ENCODE assay signal across 8 cellular contexts in the genomic region with DNA sequence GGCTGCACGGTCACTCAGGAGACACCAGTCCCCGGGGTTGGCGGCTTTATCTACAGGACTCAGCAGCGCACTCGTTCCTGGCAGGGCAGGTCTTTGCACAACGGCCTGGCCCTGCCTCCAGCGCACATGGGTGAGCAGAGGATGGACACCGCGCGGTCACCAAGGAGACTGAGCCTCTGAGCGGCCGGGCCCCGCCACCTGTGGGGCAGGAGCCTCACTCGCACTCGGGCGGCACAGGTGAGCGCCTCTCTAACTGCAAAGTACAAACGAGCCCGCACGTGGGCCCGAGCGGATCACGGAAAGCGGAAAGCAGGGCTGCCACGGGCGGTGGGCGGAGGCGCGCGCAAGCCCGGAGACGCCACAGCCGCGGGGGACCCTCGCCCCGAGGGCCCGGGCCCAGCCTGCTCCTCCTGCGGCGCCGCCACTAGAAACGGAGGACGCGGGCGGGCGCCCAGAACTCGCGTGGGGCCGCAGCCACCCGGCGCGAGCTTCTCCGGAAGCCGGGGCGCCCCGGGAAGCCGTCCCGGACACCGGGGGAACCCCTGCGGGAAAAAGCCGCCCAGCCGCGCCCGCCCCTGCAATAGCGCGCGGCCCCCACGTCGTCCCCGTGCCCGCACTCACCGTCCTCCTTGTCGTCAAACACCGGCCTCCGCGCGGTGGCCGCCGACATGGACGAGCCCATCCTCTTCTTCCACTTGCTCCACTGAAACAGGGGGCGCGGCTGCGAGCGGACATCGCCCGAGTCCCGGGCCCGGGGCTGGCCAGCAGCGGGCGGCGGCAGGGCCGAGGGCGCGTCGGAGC. TPM values are rescaled to one million over a fixed set of nuclear protein-coding genes. Genes with fewer than 3 reads are reported as not detected.
DNase-seq lines count a peak whose midpoint lies in the region; ATAC-seq and TF ChIP-seq lines count a peak whose summit lies in the region.

No MANE protein-coding gene starts in this region.

- no peak for TF ChIP-seq CTCF in brain (conservative IDR thresholded peaks at IDR 0.05)
- no peak for TF ChIP-seq CTCF in kidney epithelial cell (IDR thresholded peaks at IDR 0.05; ENCODE audit: insufficient read depth, low read length, poor library complexity, severe bottlenecking)

- H3K4me1 Mint-ChIP-seq in T-cell = peaks cover 8 to 14% (median 13%) of the 10 kb centered on the region in 3 donors
- H3K4me1 Mint-ChIP-seq in brain = peaks cover 41% of the 10 kb centered on the region

- DNase-seq in NCI-H345 (lab: John Stamatoyannopoulos, UW) (peak; percentile 34), NCI-H345 treated with DMSO at 0.1 percent for 48 hours (lab: John Stamatoyannopoulos, UW; ENCODE audit: unreplicated experiment) (no peak), T-cell (peak in 30 of 34 experiments; percentile 7 to 49 (median 32)), kidney epithelial cell (ENCODE audit: low read depth) (no peak)
- peak; percentile 24 for DNase-seq in stimulated activated CD4-positive, alpha-beta T cell treated with anti-CD3 and anti-CD28 coated beads, Interleukin-4, amount 100 ng/mL, for 24 hours
- no peak for DNase-seq in NK-92 treated with Interleukin-12 subunit alpha and Interleukin-12 subunit beta, amount 100 ng/mL, for 24 hours (lab: John Stamatoyannopoulos, UW)

- H3K27ac Mint-ChIP-seq in T-cell (peak overlapping the region in 1 of 2 donors; percentile 1), brain (peak overlapping the region in 3 of 5 experiments; percentile 38 to 92 (median 69))

- POLR2A ChIA-PET in T-cell (lab: Charles Lee) = no interaction called here

- peak overlapping the region; percentile 51 for H3K4me3 ChIP-seq in kidney epithelial cell (ENCODE audit: low read depth, low read length)

- no peaks in the 10 kb centered on the region for H3K36me3 ChIP-seq in kidney epithelial cell (ENCODE audit: control insufficient read depth, insufficient read depth, low read length)

- ATAC-seq in HG03103 (IDR thresholded peaks at IDR 0.05; ENCODE audit: low read depth, unreplicated experiment) (peak; percentile 13), T-cell (replicated peaks in 1 of 4) (peak; percentile 8 to 15 (median 10))

- H3K36me3 Mint-ChIP-seq in T-cell (no peaks in the 10 kb centered on the region), brain (peaks cover 13% of the 10 kb centered on the region)

- H3K9me3 Mint-ChIP-seq in T-cell = no peaks in the 10 kb centered on the region
- H3K9me3 Mint-ChIP-seq in brain = peaks cover 0 to 14% (median 5%) of the 10 kb centered on the region in 5 experiments

- peaks cover 13% of the 10 kb centered on the region for H3K27me3 ChIP-seq in kidney epithelial cell (ENCODE audit: control insufficient read depth, insufficient read depth, low read length)

- peak overlapping the region; percentile 83 to 90 (median 89) for H3K4me3 Mint-ChIP-seq in T-cell
- H3K4me3 Mint-ChIP-seq in brain = peak overlapping the region; percentile 89 to 95 (median 90)

- CTCF ChIA-PET in T-cell (lab: Charles Lee) = interaction anchor here in 1 of 2 donors (0.9 kb wide), 1 partner anchor 136 kb away, joined by 5 read pairs; no protein-coding TSS in a partner anchor

- H3K27me3 Mint-ChIP-seq in T-cell = peaks cover 0 to 5% of the 10 kb centered on the region in 2 donors
- peaks cover 31% of the 10 kb centered on the region for H3K27me3 Mint-ChIP-seq in brain

RNA-seq across cellular contexts. Expression of gene STK32C, which starts 0.6 kb away (rescaled TPM):
- 10 to 100 TPM in 3 of 5 donors, 1 to 10 TPM in 2; 5.8 to 16.4 (median 12.2) TPM for total RNA-seq in T-cell
- polyA plus RNA-seq in brain (ENCODE audit: insufficient read depth, low read depth, low replicate concordance) = 72.6 TPM
- total RNA-seq in kidney epithelial cell = 12.2 and 14.9 TPM in 2 replicates

RNA-seq across cellular contexts. Expression of gene LRRC27, which starts 24.8 kb away (rescaled TPM):
- total RNA-seq in T-cell = 1 to 10 TPM; 3.1 to 7.8 (median 7.0) TPM
- polyA plus RNA-seq in brain (ENCODE audit: insufficient read depth, low read depth, low replicate concordance) = 16.2 TPM
- 8.1 and 13.3 TPM in 2 replicates for total RNA-seq in kidney epithelial cell

Comparison
In these comparisons a context has a peak if more than half of its experiments do, and no peak if none do; other contexts are left out.
1. DNase-seq: peak in NCI-H345 (single experiment), T-cell (30 of 34) and stimulated activated CD4-positive, alpha-beta T cell treated with anti-CD3 and anti-CD28 coated beads, Interleukin-4, amount 100 ng/mL, for 24 hours (single experiment); none in NCI-H345 treated with DMSO at 0.1 percent for 48 hours (single experiment), kidney epithelial cell (single experiment) and NK-92 treated with Interleukin-12 subunit alpha and Interleukin-12 subunit beta, amount 100 ng/mL, for 24 hours (single experiment).